In the genomic region with DNA sequence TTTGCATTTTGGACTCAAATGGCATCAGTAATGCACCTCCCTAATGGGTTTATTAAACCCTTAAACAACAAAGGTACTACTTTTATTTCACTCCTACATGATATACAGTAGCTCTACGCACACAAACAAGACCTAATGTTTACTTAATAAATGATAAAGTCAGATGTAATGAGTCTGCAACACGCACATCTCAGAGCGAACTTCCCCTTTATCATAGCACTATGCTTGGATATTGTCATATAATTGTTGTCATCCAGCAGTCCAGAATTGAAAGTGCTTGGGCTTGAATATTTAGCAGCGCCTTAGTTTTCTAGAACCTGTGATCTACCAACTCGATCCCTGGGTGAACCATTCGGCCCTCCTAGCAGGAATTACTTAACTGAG, we compare ENCODE assay signal across 8 cellular contexts. TPM values are rescaled to one million over a fixed set of nuclear protein-coding genes. Genes with fewer than 3 reads are reported as not detected.
DNase-seq lines count a peak whose midpoint lies in the region; ATAC-seq, FAIRE-seq and TF ChIP-seq lines count a peak whose summit lies in the region.

No MANE protein-coding gene starts in this region.

- H3K27ac Mint-ChIP-seq in activated naive CD4-positive, alpha-beta T cell treated with anti-CD3 and anti-CD28 coated beads, Interleukin-2, amount 10 ng/mL, durations not matched to agents 7 days and 5 days = peak overlapping the region; percentile 84
- peak overlapping the region; percentile 97 for H3K27ac Mint-ChIP-seq in activated naive CD8-positive, alpha-beta T cell treated with anti-CD3 and anti-CD28 coated beads, Interleukin-2, amount 50 U/mL, for 24 hours

- H3K27ac ChIP-seq in kidney (ENCODE audit: low read depth in 2 of 2, low read length in 2 of 2) = peak overlapping the region; percentile 92 to 93
- H3K27ac ChIP-seq in testis = peak overlapping the region; percentile 77 to 85

- no peaks in the 10 kb centered on the region for H3K9me3 Mint-ChIP-seq in activated naive CD4-positive, alpha-beta T cell treated with anti-CD3 and anti-CD28 coated beads, Interleukin-2, amount 10 ng/mL, durations not matched to agents 7 days and 5 days
- no peaks in the 10 kb centered on the region for H3K9me3 Mint-ChIP-seq in activated naive CD8-positive, alpha-beta T cell treated with anti-CD3 and anti-CD28 coated beads, Interleukin-2, amount 50 U/mL, for 24 hours

- ATAC-seq in activated naive CD8-positive, alpha-beta T cell treated with anti-CD3 and anti-CD28 coated beads, Interleukin-2, amount 50 U/mL, for 24 hours = peak; percentile 0
- no peak for ATAC-seq in HG03280 (IDR thresholded peaks at IDR 0.05; ENCODE audit: unreplicated experiment)

- in situ Hi-C loops in KBM-7 (cut with MboI; ENCODE audit: low pct_unique_long_range_greater_than_20kb, low sequenced_read_pairs) = no loop called here

- peaks cover 5% of the 10 kb centered on the region in 2 donors for H3K4me1 ChIP-seq in kidney (ENCODE audit: control insufficient read depth in 1 of 2, insufficient read depth in 1 of 2, low read depth in 1 of 2, low read length in 2 of 2)
- H3K4me1 ChIP-seq in testis = peaks cover 16% of the 10 kb centered on the region

- H3K9ac ChIP-seq in kidney (ENCODE audit: low read length in 2 of 2) = peak overlapping the region; percentile 85 to 87

- H3K4me3 Mint-ChIP-seq in activated naive CD4-positive, alpha-beta T cell treated with anti-CD3 and anti-CD28 coated beads, Interleukin-2, amount 10 ng/mL, durations not matched to agents 7 days and 5 days = peak overlapping the region; percentile 82
- peak overlapping the region; percentile 86 for H3K4me3 Mint-ChIP-seq in activated naive CD8-positive, alpha-beta T cell treated with anti-CD3 and anti-CD28 coated beads, Interleukin-2, amount 50 U/mL, for 24 hours

- H3K4me1 Mint-ChIP-seq in activated naive CD4-positive, alpha-beta T cell treated with anti-CD3 and anti-CD28 coated beads, Interleukin-2, amount 10 ng/mL, durations not matched to agents 7 days and 5 days = peaks cover 37% of the 10 kb centered on the region
- H3K4me1 Mint-ChIP-seq in activated naive CD8-positive, alpha-beta T cell treated with anti-CD3 and anti-CD28 coated beads, Interleukin-2, amount 50 U/mL, for 24 hours = peaks cover 53% of the 10 kb centered on the region

- peaks cover 11% of the 10 kb centered on the region for H3K36me3 Mint-ChIP-seq in activated naive CD4-positive, alpha-beta T cell treated with anti-CD3 and anti-CD28 coated beads, Interleukin-2, amount 10 ng/mL, durations not matched to agents 7 days and 5 days
- peaks cover 6% of the 10 kb centered on the region for H3K36me3 Mint-ChIP-seq in activated naive CD8-positive, alpha-beta T cell treated with anti-CD3 and anti-CD28 coated beads, Interleukin-2, amount 50 U/mL, for 24 hours (ENCODE audit: low read depth)

- H3K9me3 ChIP-seq in kidney (ENCODE audit: control insufficient read depth in 1 of 2, low read length in 2 of 2) = no peaks in the 10 kb centered on the region
- no peaks in the 10 kb centered on the region for H3K9me3 ChIP-seq in testis

- no peak for FAIRE-seq in kidney (lab: Jason Lieb, UNC)

- peaks cover 7% of the 10 kb centered on the region for H3K27me3 Mint-ChIP-seq in activated naive CD4-positive, alpha-beta T cell treated with anti-CD3 and anti-CD28 coated beads, Interleukin-2, amount 10 ng/mL, durations not matched to agents 7 days and 5 days
- peaks cover 6% of the 10 kb centered on the region for H3K27me3 Mint-ChIP-seq in activated naive CD8-positive, alpha-beta T cell treated with anti-CD3 and anti-CD28 coated beads, Interleukin-2, amount 50 U/mL, for 24 hours

- no peaks in the 10 kb centered on the region for H3K27me3 ChIP-seq in testis

- no peak for TF ChIP-seq POLR2A in testis (IDR thresholded peaks at IDR 0.05)

- 3 to 8% methylated on average over 6 of the region's 6 CpGs for WGBS in testis, 2 donors

- CTCF ChIA-PET in activated naive CD4-positive, alpha-beta T cell treated with anti-CD3 and anti-CD28 coated beads, Interleukin-2, amount 10 ng/mL, durations not matched to agents 7 days and 5 days (lab: Charles Lee) = interaction anchor here (0.8 kb wide), 1 partner anchor 237 kb away, joined by 3 read pairs; no protein-coding TSS in a partner anchor

- TF ChIP-seq CTCF in kidney (IDR thresholded peaks at IDR 0.05; ENCODE audit: borderline replicate concordance, extremely low read depth, insufficient read depth) = no peak
- TF ChIP-seq CTCF in testis (IDR thresholded peaks at IDR 0.05) = no peak

- DNase-seq in activated naive CD4-positive, alpha-beta T cell treated with anti-CD3 and anti-CD28 coated beads, Interleukin-2, amount 10 ng/mL, durations not matched to agents 7 days and 5 days = no peak
- no peak for DNase-seq in activated naive CD4-positive, alpha-beta T cell treated with anti-CD3 and anti-CD28 coated beads, Interleukin-2, amount 50 U/mL, for 16 hours
- peak; percentile 81 for DNase-seq in KBM-7
- no peak for DNase-seq in activated naive CD8-positive, alpha-beta T cell treated with anti-CD3 and anti-CD28 coated beads, Interleukin-2, amount 50 U/mL, for 24 hours
- DNase-seq in kidney = no peak
- peak; percentile 42 for DNase-seq in testis
- DNase-seq in D341Med (ENCODE audit: low spot score) = no peak

- intact Hi-C loops in kidney (cut with DNase I) = no loop called here
- intact Hi-C loops in testis (cut with DNase I; ENCODE audit: low total_unique reads) = no loop called here

- no peaks in the 10 kb centered on the region for H3K36me3 ChIP-seq in kidney (ENCODE audit: control insufficient read depth in 1 of 2, insufficient read depth in 2 of 2, low read length in 2 of 2)
- H3K36me3 ChIP-seq in testis (ENCODE audit: low read depth, missing control alignments) = no peaks in the 10 kb centered on the region

- H3K4me3 ChIP-seq in kidney (ENCODE audit: low read length in 2 of 2) (peak overlapping the region; percentile 81 to 96), testis (peak overlapping the region; percentile 79 to 87)

RNA-seq across cellular contexts. Expression of a gene that starts 0.8 kb away (rescaled TPM):
- 95.1 TPM for total RNA-seq in kidney
- polyA plus RNA-seq in kidney (ENCODE audit: insufficient read depth, low read depth, low replicate concordance) = 13.9 TPM
- 10 to 100 TPM; 37.9 to 43.6 TPM for total RNA-seq in testis
- polyA plus RNA-seq in testis (ENCODE audit: insufficient read depth, low read depth, low replicate concordance) = 21.3 TPM

Comparison
In these comparisons a context has a peak if more than half of its experiments do, and no peak if none do; other contexts are left out.
1. DNase-seq: peak in KBM-7 (single experiment) and testis (single experiment); none in activated naive CD4-positive, alpha-beta T cell treated with anti-CD3 and anti-CD28 coated beads, Interleukin-2, amount 10 ng/mL, durations not matched to agents 7 days and 5 days (single experiment), activated naive CD4-positive, alpha-beta T cell treated with anti-CD3 and anti-CD28 coated beads, Interleukin-2, amount 50 U/mL, for 16 hours (single experiment), activated naive CD8-positive, alpha-beta T cell treated with anti-CD3 and anti-CD28 coated beads, Interleukin-2, amount 50 U/mL, for 24 hours (single experiment), kidney (single experiment) and D341Med (single experiment).